8 cellular contexts compared by ENCODE assay signal in genomic region chr17:47970725-47971511, GRCh38. TPM values are rescaled to one million over a fixed set of nuclear protein-coding genes. Genes with fewer than 3 reads are reported as not detected.
DNase-seq lines count a peak whose midpoint lies in the region; ATAC-seq and TF ChIP-seq lines count a peak whose summit lies in the region.

CDK5RAP3 (plus strand) TSS chr17:47971113; CDS start chr17:47971147, 34 bp downstream.

- peak; percentile 100 for DNase-seq in CD1c-positive myeloid dendritic cell (ENCODE audit: extremely low spot score)
- DNase-seq in NCI-H82 (lab: John Stamatoyannopoulos, UW), result peak; percentile 100
- DNase-seq in activated CD4-positive, alpha-beta memory T cell treated with anti-CD3 and anti-CD28 coated beads for 36 hours, result peak; percentile 100
- peak; percentile 99 to 100 (median 100) for DNase-seq in dorsolateral prefrontal cortex
- DNase-seq in right lobe of liver, result peak; percentile 100
- peak; percentile 99 to 100 for DNase-seq in stimulated activated CD4-positive, alpha-beta T cell treated with anti-CD3 and anti-CD28 coated beads, Interleukin-4, amount 100 ng/mL, for 48 hours (ENCODE audit: low read depth in 2 of 2)

- peak within 1 kb of the TSS; percentile 85 for H3K27ac Mint-ChIP-seq in activated CD4-positive, alpha-beta memory T cell treated with anti-CD3 and anti-CD28 coated beads for 36 hours

- peaks cover 0 to 18% (median 5%) of the 10 kb centered on the region in 4 donors for H3K4me1 ChIP-seq in right lobe of liver

- H3K4me1 Mint-ChIP-seq in activated CD4-positive, alpha-beta memory T cell treated with anti-CD3 and anti-CD28 coated beads for 36 hours (ENCODE audit: low read depth), result peaks cover 22% of the 10 kb centered on the region

- POLR2A ChIA-PET in activated CD4-positive, alpha-beta memory T cell treated with anti-CD3 and anti-CD28 coated beads for 36 hours (lab: Charles Lee), result interaction anchor here (0.9 to 1.9 kb wide), 5 partner anchors 21 to 75 kb away, joined by 3 to 14 read pairs (median 4); partner anchors contain the start of gene SP2

- H3K27me3 Mint-ChIP-seq in activated CD4-positive, alpha-beta memory T cell treated with anti-CD3 and anti-CD28 coated beads for 36 hours, result no peaks in the 10 kb centered on the region

- no peaks in the 10 kb centered on the region for H3K9me3 Mint-ChIP-seq in activated CD4-positive, alpha-beta memory T cell treated with anti-CD3 and anti-CD28 coated beads for 36 hours

- ATAC-seq in GM19395 (IDR thresholded peaks at IDR 0.05; ENCODE audit: unreplicated experiment) (peak; percentile 96), HG03571 (IDR thresholded peaks at IDR 0.05; ENCODE audit: unreplicated experiment) (peak; percentile 93), right lobe of liver (peak; percentile 96 to 99 (median 98))

- WGBS in right lobe of liver (ENCODE audit: insufficient coverage, low coverage, low lambda C conversion rate, missing lambda C conversion rate), result under 1% methylated on average over 27 of the region's 63 CpGs

- H3K4me3 Mint-ChIP-seq in activated CD4-positive, alpha-beta memory T cell treated with anti-CD3 and anti-CD28 coated beads for 36 hours, result peak within 1 kb of the TSS; percentile 88

- H3K36me3 Mint-ChIP-seq in activated CD4-positive, alpha-beta memory T cell treated with anti-CD3 and anti-CD28 coated beads for 36 hours, result peaks cover 12% of the 10 kb centered on the region

- TF ChIP-seq POLR2A in right lobe of liver (IDR thresholded peaks at IDR 0.05), result peak; percentile 80

- CTCF ChIA-PET in activated CD4-positive, alpha-beta memory T cell treated with anti-CD3 and anti-CD28 coated beads for 36 hours (lab: Charles Lee), result interaction anchor here (0.6 to 11.9 kb wide), 38 partner anchors 8 to 935 kb away, joined by 3 to 290 read pairs (median 4); partner anchors contain the start of genes CBX1, LRRC46, MRPL10 and OSBPL7

- intact Hi-C loops in activated CD4-positive, alpha-beta memory T cell treated with anti-CD3 and anti-CD28 coated beads for 36 hours (cut with micrococcal nuclease), result loop anchor here (1.0 to 2.0 kb wide), 7 partner anchors 24 to 322 kb away; partner anchors contain the start of genes KPNB1, NFE2L1, PNPO and SP2
- intact Hi-C loops in dorsolateral prefrontal cortex (cut with DNase I), result loop anchor here (2.0 to 10.0 kb wide), 6 partner anchors 28 to 136 kb away; partner anchors contain the start of genes LRRC46 (in 1 of the 2), MRPL10 (in 1 of the 2), SCRN2 (in 1 of the 2) and SP2 (in 1 of the 2)
- intact Hi-C loops in right lobe of liver (cut with DNase I), result no loop called here

- no peaks in the 10 kb centered on the region for H3K27me3 ChIP-seq in dorsolateral prefrontal cortex
- H3K27me3 ChIP-seq in right lobe of liver, result no peaks in the 10 kb centered on the region

- H3K9me3 ChIP-seq in right lobe of liver, result no peaks in the 10 kb centered on the region

- H3K27ac ChIP-seq in dorsolateral prefrontal cortex (peak within 1 kb of the TSS in 57 of 59 donors; percentile 29 to 92 (median 79)), right lobe of liver (peak within 1 kb of the TSS; percentile 49 to 81 (median 73))

- TF ChIP-seq CTCF in dorsolateral prefrontal cortex (IDR thresholded peaks at IDR 0.05 in 54 of 56, conservative IDR thresholded peaks at IDR 0.05 in 2 of 56; ENCODE audit: low read depth in 1 of 56, partially characterized antibody in 56 of 56) (peak; percentile 92 to 100 (median 98)), right lobe of liver (IDR thresholded peaks at IDR 0.05) (peak; percentile 94 to 99 (median 96))

- peaks cover 0 to 25% (median 11%) of the 10 kb centered on the region in 4 donors for H3K36me3 ChIP-seq in right lobe of liver

- H3K4me3 ChIP-seq in dorsolateral prefrontal cortex, result peak within 1 kb of the TSS; percentile 66 to 99 (median 92)
- H3K4me3 ChIP-seq in right lobe of liver, result peak within 1 kb of the TSS; percentile 81 to 99 (median 89)

RNA-seq across cellular contexts. Expression of gene CDK5RAP3, which starts in this region (rescaled TPM):
- 100 to 1,000 TPM; 170 to 183 TPM for total RNA-seq in activated CD4-positive, alpha-beta memory T cell treated with anti-CD3 and anti-CD28 coated beads for 36 hours
- total RNA-seq in dorsolateral prefrontal cortex (100 to 1,000 TPM in 119 of 120 experiments, 10 to 100 TPM in 1; 99.4 to 256 (median 180) TPM), right lobe of liver (100 to 1,000 TPM in 3 of 6 experiments, 10 to 100 TPM in 3; 47.3 to 119 (median 99.7) TPM)

Comparison
In these comparisons a context has a peak if more than half of its experiments do, and no peak if none do; other contexts are left out.
1. Peak in every context shown above with its lines: DNase-seq, ATAC-seq, H3K4me3 ChIP-seq and H3K27ac ChIP-seq.
2. intact Hi-C loops: an anchor here in activated CD4-positive, alpha-beta memory T cell treated with anti-CD3 and anti-CD28 coated beads for 36 hours (1.0 to 2.0 kb wide) and dorsolateral prefrontal cortex (2.0 to 10.0 kb wide); none called in right lobe of liver.